Comparison of ENCODE assay signal across 1 cellular context in the genomic region with DNA sequence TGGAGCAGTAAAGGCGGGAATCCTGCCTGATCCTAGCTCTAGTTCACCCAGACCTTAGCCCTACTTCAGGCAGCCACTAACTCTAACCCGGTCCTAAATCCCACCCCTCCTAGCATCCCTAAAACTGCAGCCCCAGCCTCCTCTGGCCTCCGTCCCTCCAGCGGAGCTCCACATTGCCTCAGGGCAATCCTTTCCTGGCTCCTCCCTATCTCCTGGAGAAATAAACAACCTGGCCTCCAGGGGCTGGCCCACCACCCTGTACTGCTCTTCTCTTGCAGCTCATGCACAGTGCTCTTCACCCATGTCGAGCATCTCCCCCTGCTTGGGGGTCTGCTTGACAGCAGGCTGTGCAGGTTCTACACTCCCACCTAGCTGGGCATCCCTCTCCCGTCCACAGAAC.
TF ChIP-seq lines count a peak whose summit lies in the region.

No MANE protein-coding gene starts in this region.

TF ChIP-seq in GM23338, 12 proteins besides CTCF, POLR2A, EP300 and RAD21 (continued from another document):
- TF ChIP-seq EZH2phosphoT487 (IDR thresholded peaks at IDR 0.05; ENCODE audit: unreplicated experiment), result no peak
- no peak for TF ChIP-seq ZNF331 (CRISPR knock-in tag; IDR thresholded peaks at IDR 0.05; ENCODE audit: low read depth)
